In genomic region chr10:71767420-71768035, GRCh38 we compare ENCODE assay signal across 9 cellular contexts. TPM values are rescaled to one million over a fixed set of nuclear protein-coding genes. Genes with fewer than 3 reads are reported as not detected.
DNase-seq lines count a peak whose midpoint lies in the region; ATAC-seq and TF ChIP-seq lines count a peak whose summit lies in the region.
"Had no signal": no experiment of that assay in that cellular context is flagged by ENCODE, and none has a peak within 500 bp of the region (broad histone marks: within the 10 kb centered on the region; RNA-seq: fewer than 3 reads in every experiment).

No MANE protein-coding gene starts in this region.

- H3K9me3 Mint-ChIP-seq in activated B cell treated with CpG ODN at 0.5 μM for 24 hours (no peaks in the 10 kb centered on the region), progenitor cell of endocrine pancreas (ENCODE audit: low read depth) (no peaks in the 10 kb centered on the region)

- no peak for TF ChIP-seq CTCF in activated B cell treated with CpG ODN at 0.5 μM for 24 hours (IDR thresholded peaks at IDR 0.05)
- TF ChIP-seq CTCF in gastroesophageal sphincter (IDR thresholded peaks at IDR 0.05), result no peak
- TF ChIP-seq CTCF in progenitor cell of endocrine pancreas (IDR thresholded peaks at IDR 0.05; ENCODE audit: unreplicated experiment), result no peak

- peaks cover 0 to 10% of the 10 kb centered on the region in 2 donors for H3K36me3 ChIP-seq in gastroesophageal sphincter

- peak overlapping the region in 1 of 2 donors; percentile 9 for H3K4me3 ChIP-seq in gastroesophageal sphincter

- TF ChIP-seq EP300 in gastroesophageal sphincter (IDR thresholded peaks at IDR 0.05), result no peak

- H3K27ac Mint-ChIP-seq in activated B cell treated with CpG ODN at 0.5 μM for 24 hours (peak overlapping the region; percentile 91), progenitor cell of endocrine pancreas (peak overlapping the region; percentile 95)

- peak overlapping the region; percentile 62 to 95 (median 92) for H3K27ac ChIP-seq in gastroesophageal sphincter

- peaks cover 80% of the 10 kb centered on the region for H3K4me1 Mint-ChIP-seq in activated B cell treated with CpG ODN at 0.5 μM for 24 hours
- H3K4me1 Mint-ChIP-seq in progenitor cell of endocrine pancreas (ENCODE audit: low read depth), result peaks cover 16% of the 10 kb centered on the region

- H3K4me1 ChIP-seq in gastroesophageal sphincter, result peaks cover 13 to 100% (median 82%) of the 10 kb centered on the region in 3 donors

- 17 to 30% methylated on average over 1 to 2 of the region's 10 CpGs for WGBS in gastroesophageal sphincter (ENCODE audit: low coverage in 1 of 2), 2 donors

- ATAC-seq in activated B cell treated with CpG ODN at 0.5 μM for 24 hours (ENCODE audit: low read depth), result no peak
- ATAC-seq in gastroesophageal sphincter, result no peak
- ATAC-seq in GM21447 (IDR thresholded peaks at IDR 0.05; ENCODE audit: unreplicated experiment), result no peak

- H3K9me3 ChIP-seq in gastroesophageal sphincter, result no peaks in the 10 kb centered on the region

- peak; percentile 75 for DNase-seq in Caki2 (ENCODE audit: low read depth)
- DNase-seq in activated B cell treated with CpG ODN at 0.5 μM for 24 hours, result no peak
- no peak for DNase-seq in progenitor cell of endocrine pancreas (ENCODE audit: low spot score, unreplicated experiment)
- DNase-seq in DMS79 treated with DMSO at 0.1 percent for 48 hours (lab: John Stamatoyannopoulos, UW), result no peak
- no peak for DNase-seq in H4 (ENCODE audit: low spot score)
- no peak for DNase-seq in NCI-H1092 (lab: John Stamatoyannopoulos, UW)
- DNase-seq: activated gamma-delta T cell treated with Interleukin-2 at 50 U/mL for 16 hours had no signal

- CTCF ChIA-PET in activated B cell treated with CpG ODN at 0.5 μM for 24 hours (lab: Charles Lee), result interaction anchor here (1.0 to 2.1 kb wide), 7 partner anchors 15 to 281 kb away, joined by 3 to 7 read pairs (median 3); no protein-coding TSS in a partner anchor

- in situ Hi-C loops in Caki2 (cut with HindIII; ENCODE audit: low pct_unique_long_range_greater_than_20kb, low sequenced_read_pairs), result loop anchor here (10.0 kb wide), 1 partner anchor 77 kb away; no protein-coding TSS in a partner anchor

- H3K36me3 Mint-ChIP-seq in activated B cell treated with CpG ODN at 0.5 μM for 24 hours (ENCODE audit: low read depth) (peaks cover 25% of the 10 kb centered on the region), progenitor cell of endocrine pancreas (ENCODE audit: insufficient read depth) (no peaks in the 10 kb centered on the region)

- no peak for TF ChIP-seq POLR2A in gastroesophageal sphincter (IDR thresholded peaks at IDR 0.05)

- POLR2A ChIA-PET in activated B cell treated with CpG ODN at 0.5 μM for 24 hours (lab: Charles Lee), result interaction anchor here (0.6 to 8.7 kb wide), 10 partner anchors 9 to 537 kb away, joined by 3 to 79 read pairs (median 5); partner anchors contain the start of gene PSAP

- H3K27me3 ChIP-seq in gastroesophageal sphincter, result no peaks in the 10 kb centered on the region

- peak overlapping the region; percentile 55 for H3K4me3 Mint-ChIP-seq in activated B cell treated with CpG ODN at 0.5 μM for 24 hours
- H3K4me3 Mint-ChIP-seq in progenitor cell of endocrine pancreas (ENCODE audit: low read depth), result no peak overlapping the region

- H3K27me3 Mint-ChIP-seq in activated B cell treated with CpG ODN at 0.5 μM for 24 hours (no peaks in the 10 kb centered on the region), progenitor cell of endocrine pancreas (peaks cover 14% of the 10 kb centered on the region)

- intact Hi-C loops in activated B cell treated with CpG ODN at 0.5 μM for 24 hours (cut with micrococcal nuclease), result loop anchor here (5.0 to 10.0 kb wide), 3 partner anchors 450 to 1645 kb away; partner anchors contain the start of genes ANAPC16, ANXA7 and ASCC1

RNA-seq across cellular contexts. Expression of gene VSIR, which starts 5.8 kb away (rescaled TPM):
- total RNA-seq in Caki2 (2014; rRNA removed; shearing (Covaris generic); ENCODE audit: low replicate concordance), result 11.7 and 11.8 TPM in 2 replicates
- 20.9 and 21.4 TPM in 2 replicates for total RNA-seq in activated B cell treated with CpG ODN at 0.5 μM for 24 hours
- total RNA-seq in gastroesophageal sphincter, result 10 to 100 TPM; 34.7 to 83.6 (median 61.6) TPM
- 2.6 and 3.6 TPM in 2 replicates for total RNA-seq in progenitor cell of endocrine pancreas
- total RNA-seq in H4 (2014; rRNA removed; shearing (Covaris generic)), result 0.81 and 1.0 TPM in 2 replicates

RNA-seq across cellular contexts. Expression of gene C10orf105, which starts 48.0 kb away (rescaled TPM):
- total RNA-seq in Caki2 (2014; rRNA removed; shearing (Covaris generic); ENCODE audit: low replicate concordance), result not detected in 2 replicates
- total RNA-seq in activated B cell treated with CpG ODN at 0.5 μM for 24 hours (not detected in 2 replicates), gastroesophageal sphincter (under 1 TPM in 1 of 4 donors, not detected in 3; 0.13 TPM), progenitor cell of endocrine pancreas (0.07 TPM in 1 of 2 replicates, not detected in the other)
- not detected in 2 replicates for total RNA-seq in H4 (2014; rRNA removed; shearing (Covaris generic))
